ENCODE assay signal across 22 cellular contexts in the genomic region with DNA sequence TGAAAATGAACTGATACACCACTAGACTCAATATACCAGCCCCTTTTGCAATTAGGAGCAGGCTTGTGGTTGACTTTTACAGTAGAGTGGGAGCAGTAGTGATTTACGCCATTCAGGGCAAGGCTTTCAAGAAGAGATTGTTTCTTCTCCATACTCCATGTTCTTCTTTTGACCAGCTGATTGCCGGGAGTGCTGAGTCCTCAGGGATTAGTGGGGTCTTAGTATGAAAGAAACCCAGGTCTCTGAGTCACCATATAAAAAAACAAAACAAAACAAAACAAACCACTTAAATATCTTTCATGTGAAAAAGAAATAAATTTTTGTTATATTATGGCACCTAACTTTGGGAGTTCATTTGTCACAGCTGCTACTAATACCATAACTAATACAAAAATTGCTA.
DNase-seq lines count a peak whose midpoint lies in the region; TF ChIP-seq lines count a peak whose summit lies in the region.
"Had no signal": no experiment of that assay in that cellular context is flagged by ENCODE, and none has a peak within 500 bp of the region (broad histone marks: within the 10 kb centered on the region; RNA-seq: fewer than 3 reads in every experiment).

No MANE protein-coding gene starts in this region.

- H3K27me3 ChIP-seq in MG63 = no peaks in the 10 kb centered on the region
- H3K27me3 ChIP-seq: SJCRH30 had no signal

- H3K4me1 Mint-ChIP-seq in osteocyte (ENCODE audit: unreplicated experiment) = peaks cover 20% of the 10 kb centered on the region
- H3K4me1 Mint-ChIP-seq: IgD-negative memory B cell had no signal

- no peak overlapping the region for H3K27ac Mint-ChIP-seq in osteocyte (ENCODE audit: unreplicated experiment)
- H3K27ac Mint-ChIP-seq: CD8-positive, alpha-beta T cell; GM23338; H9; HFFc6; IgD-negative memory B cell had no signal

- no peak for TF ChIP-seq CTCF in choroid plexus epithelial cell (conservative IDR thresholded peaks at IDR 0.05; ENCODE audit: low read depth, low read length)
- no peak for TF ChIP-seq CTCF in osteocyte (IDR thresholded peaks at IDR 0.05)

- DNase-seq in MG63 (peak; percentile 50), choroid plexus epithelial cell (ENCODE audit: low read depth) (peak; percentile 28), myocyte (ENCODE audit: low read depth) (peak; percentile 53), iPS-NIHi11 (ENCODE audit: low spot score) (no peak), UCSD-AML1 (lab: John Stamatoyannopoulos, UW; ENCODE audit: unreplicated experiment) (no peak), NCI-H345 treated with DMSO at 0.1 percent for 48 hours (lab: John Stamatoyannopoulos, UW; ENCODE audit: unreplicated experiment) (no peak), osteocyte (ENCODE audit: extremely low spot score, unreplicated experiment) (no peak)
- DNase-seq: Caco-2; CD8-positive, alpha-beta T cell; GF-D8; H9; HFFc6; NCI-H1105 treated with DMSO at 0.1 percent for 48 hours; NCI-H146; NCI-H1930; NCI-H2107; NCI-H446; NCI-H524 treated with DMSO at 0.1 percent for 48 hours; PC-9 had no signal

- H3K27me3 Mint-ChIP-seq in osteocyte (ENCODE audit: unreplicated experiment) = no peaks in the 10 kb centered on the region

- no peaks in the 10 kb centered on the region for H3K9me3 ChIP-seq in MG63
- H3K9me3 ChIP-seq: Caco-2, SJCRH30 had no signal

- H3K36me3 Mint-ChIP-seq in osteocyte (ENCODE audit: unreplicated experiment) = no peaks in the 10 kb centered on the region
- H3K36me3 Mint-ChIP-seq: CD8-positive, alpha-beta T cell had no signal

- H3K4me3 ChIP-seq in MG63 (no peak overlapping the region), choroid plexus epithelial cell (ENCODE audit: low read depth, low read length) (no peak overlapping the region)
- H3K4me3 ChIP-seq: GM23338, PC-9, SJCRH30 had no signal

- no peak overlapping the region for H3K4me3 Mint-ChIP-seq in osteocyte (ENCODE audit: unreplicated experiment)
- H3K4me3 Mint-ChIP-seq: CD8-positive, alpha-beta T cell; GM23338; H9; HFFc6; IgD-negative memory B cell had no signal

- H3K36me3 ChIP-seq in MG63 = no peaks in the 10 kb centered on the region
- H3K36me3 ChIP-seq: SJCRH30 had no signal

- H3K9me3 Mint-ChIP-seq in osteocyte (ENCODE audit: unreplicated experiment) = peaks cover 4% of the 10 kb centered on the region
- H3K9me3 Mint-ChIP-seq: CD8-positive, alpha-beta T cell; GM23338; H9; HFFc6; IgD-negative memory B cell had no signal

Comparison
In these comparisons a context has a peak if more than half of its experiments do, and no peak if none do; other contexts are left out.
1. DNase-seq: peak in MG63 (single experiment), choroid plexus epithelial cell (single experiment) and myocyte (single experiment); none in iPS-NIHi11 (single experiment), UCSD-AML1 (single experiment), NCI-H345 treated with DMSO at 0.1 percent for 48 hours (single experiment) and osteocyte (single experiment).